19 cellular contexts compared by ENCODE assay signal in genomic region chr5:58985759-58986158, GRCh38.
"Had no signal": no experiment of that assay in that cellular context is flagged by ENCODE, and none has a peak within 500 bp of the region (broad histone marks: within the 10 kb centered on the region; RNA-seq: fewer than 3 reads in every experiment).

No MANE protein-coding gene starts in this region.

- H3K4me3 Mint-ChIP-seq: activated naive CD8-positive, alpha-beta T cell treated with anti-CD3 and anti-CD28 coated beads, Interleukin-2, amount 10 ng/mL, durations not matched to agents 7 days and 5 days; activated T-cell treated with anti-CD3 and anti-CD28 coated beads, Interleukin-2, amount 50 U/mL, for 4 hours; dendritic cell treated with granulocyte-macrophage colony-stimulating factor and Interleukin-4, amounts not matched to agents 40 ng/mL and 50 ng/mL, for 4 days had no signal

- H3K4me1 ChIP-seq: upper lobe of right lung had no signal

- H3K27ac ChIP-seq: brain microvascular endothelial cell, epithelial cell of prostate, heart left ventricle, ovary, sigmoid colon, thoracic aorta, upper lobe of right lung, VCaP had no signal

- H3K9me3 ChIP-seq: heart left ventricle, ovary, sigmoid colon, thoracic aorta, upper lobe of right lung had no signal

- H3K4me3 ChIP-seq: heart left ventricle, lung, ovary, sigmoid colon, thoracic aorta, upper lobe of right lung had no signal

- H3K27me3 ChIP-seq: brain microvascular endothelial cell, heart left ventricle, ovary, sigmoid colon, upper lobe of right lung had no signal

- H3K36me3 ChIP-seq: ovary, thoracic aorta had no signal

- DNase-seq: activated CD4-positive, alpha-beta T cell treated with anti-CD3 and anti-CD28 coated beads for 1 hour; activated CD4-positive, alpha-beta T cell treated with anti-CD3 and anti-CD28 coated beads, Interleukin-2, amount 50 U/mL, for 4 hours; activated naive CD8-positive, alpha-beta T cell treated with anti-CD3 and anti-CD28 coated beads, Interleukin-2, amount 10 ng/mL, durations not matched to agents 7 days and 5 days; activated T-cell treated with anti-CD3 and anti-CD28 coated beads, Interleukin-2, amount 50 U/mL, for 4 hours; brain microvascular endothelial cell; cerebellar nuclear complex; effector memory CD4-positive, alpha-beta T cell; heart left ventricle; ovary; sigmoid colon; stimulated activated CD4-positive, alpha-beta T cell treated with anti-CD3 and anti-CD28 coated beads, Interleukin-1b, Interleukin-23, amount 100 ng/mL, for 48 hours; T-helper 9 cell; upper lobe of right lung had no signal

- ATAC-seq: activated T-cell treated with anti-CD3 and anti-CD28 coated beads, Interleukin-2, amount 50 U/mL, for 4 hours; upper lobe of right lung had no signal

- FAIRE-seq: frontal cortex had no signal

- H3K9me3 Mint-ChIP-seq: activated naive CD8-positive, alpha-beta T cell treated with anti-CD3 and anti-CD28 coated beads, Interleukin-2, amount 10 ng/mL, durations not matched to agents 7 days and 5 days; activated T-cell treated with anti-CD3 and anti-CD28 coated beads, Interleukin-2, amount 50 U/mL, for 4 hours; dendritic cell treated with granulocyte-macrophage colony-stimulating factor and Interleukin-4, amounts not matched to agents 40 ng/mL and 50 ng/mL, for 4 days had no signal

- H3K27me3 Mint-ChIP-seq: activated naive CD8-positive, alpha-beta T cell treated with anti-CD3 and anti-CD28 coated beads, Interleukin-2, amount 10 ng/mL, durations not matched to agents 7 days and 5 days; dendritic cell treated with granulocyte-macrophage colony-stimulating factor and Interleukin-4, amounts not matched to agents 40 ng/mL and 50 ng/mL, for 4 days had no signal

- H3K27ac Mint-ChIP-seq: activated naive CD8-positive, alpha-beta T cell treated with anti-CD3 and anti-CD28 coated beads, Interleukin-2, amount 10 ng/mL, durations not matched to agents 7 days and 5 days; dendritic cell treated with granulocyte-macrophage colony-stimulating factor and Interleukin-4, amounts not matched to agents 40 ng/mL and 50 ng/mL, for 4 days had no signal
